Comparison of ENCODE assay signal across 1 cellular context in genomic region chr4:87278335-87278794, GRCh38.
TF ChIP-seq lines count a peak whose summit lies in the region.

No MANE protein-coding gene starts in this region.

TF ChIP-seq in HepG2, 621 proteins besides CTCF, POLR2A, EP300 and RAD21 (continued from another document and continues in another):
- TF ChIP-seq BCLAF1 (IDR thresholded peaks at IDR 0.05) (no peak), CHCHD3 (CRISPR knock-in tag; IDR thresholded peaks at IDR 0.05) (no peak), ZNF790 (CRISPR knock-in tag; IDR thresholded peaks at IDR 0.05; ENCODE audit: borderline replicate concordance) (no peak), ZNF562 (CRISPR knock-in tag; IDR thresholded peaks at IDR 0.05; ENCODE audit: borderline replicate concordance) (no peak), HDAC2 (CRISPR knock-in tag; IDR thresholded peaks at IDR 0.05) (peak; percentile 89), ZNF713 (CRISPR knock-in tag; IDR thresholded peaks at IDR 0.05) (no peak), DZIP1 (CRISPR knock-in tag; IDR thresholded peaks at IDR 0.05) (no peak), PHB2 (IDR thresholded peaks at IDR 0.05; ENCODE audit: partially characterized antibody) (no peak), IKZF5 (CRISPR knock-in tag; IDR thresholded peaks at IDR 0.05) (peak; percentile 96), ZNF251 (CRISPR knock-in tag; IDR thresholded peaks at IDR 0.05) (no peak), GTF2F1 (IDR thresholded peaks at IDR 0.05; ENCODE audit: low read length) (no peak), RBM22 (optimal IDR thresholded peaks at IDR 0.05; ENCODE audit: low read length) (no peak), HNF4G (IDR thresholded peaks at IDR 0.05; ENCODE audit: borderline replicate concordance, low read depth, low read length) (peak; percentile 89), HNF4G (CRISPR knock-in tag; IDR thresholded peaks at IDR 0.05; ENCODE audit: borderline replicate concordance, low read depth) (peak; percentile 91; the same call in 1 of the 2 replicates), ZMAT5 (CRISPR knock-in tag; IDR thresholded peaks at IDR 0.05; ENCODE audit: borderline replicate concordance, low read depth) (no peak), ZNF207 (IDR thresholded peaks at IDR 0.05; ENCODE audit: borderline replicate concordance) (no peak), JARID2 (CRISPR knock-in tag; IDR thresholded peaks at IDR 0.05; ENCODE audit: insufficient replicate concordance) (peak; percentile 76), MAFK (conservative IDR thresholded peaks at IDR 0.05 in 1 of 2, IDR thresholded peaks at IDR 0.05 in 1 of 2; ENCODE audit: low read length in 2 of 2) (no peak), YEATS2 (CRISPR knock-in tag; IDR thresholded peaks at IDR 0.05; ENCODE audit: borderline replicate concordance) (peak; percentile 71; the same call in 1 of the 2 replicates), ZBTB4 (CRISPR knock-in tag; IDR thresholded peaks at IDR 0.05; ENCODE audit: borderline replicate concordance) (no peak), BRD4 (CRISPR knock-in tag; IDR thresholded peaks at IDR 0.05) (no peak), IRX3 (CRISPR knock-in tag; IDR thresholded peaks at IDR 0.05; ENCODE audit: borderline replicate concordance, low read depth) (no peak), HMGA1 (CRISPR knock-in tag; conservative IDR thresholded peaks at IDR 0.05) (no peak), HMG20A (CRISPR knock-in tag; IDR thresholded peaks at IDR 0.05; ENCODE audit: borderline replicate concordance) (peak; percentile 99), HNRNPH1 (optimal IDR thresholded peaks at IDR 0.05; ENCODE audit: low read depth, low read length) (no peak), RNF2 (conservative IDR thresholded peaks at IDR 0.05; ENCODE audit: low read depth) (no peak), ZNF101 (CRISPR knock-in tag; IDR thresholded peaks at IDR 0.05; ENCODE audit: borderline replicate concordance, low read depth) (no peak), ZNF20 (CRISPR knock-in tag; IDR thresholded peaks at IDR 0.05) (0 out of 2 replicates have a peak, but pooled peaks have one; percentile 64), ZNF430 (CRISPR knock-in tag; IDR thresholded peaks at IDR 0.05) (peak; percentile 77; the same call in 1 of the 2 replicates), MTA3 (CRISPR knock-in tag; IDR thresholded peaks at IDR 0.05) (no peak), PTBP1 (IDR thresholded peaks at IDR 0.05; ENCODE audit: low read depth, low read length, poor library complexity, severe bottlenecking) (no peak), HOXA3 (CRISPR knock-in tag; IDR thresholded peaks at IDR 0.05) (peak; percentile 67), SP5 (CRISPR knock-in tag; IDR thresholded peaks at IDR 0.05; ENCODE audit: borderline replicate concordance, low read depth) (peak; percentile 28; the same call in 1 of the 2 replicates), ZMYM3 (CRISPR knock-in tag; IDR thresholded peaks at IDR 0.05) (peak; percentile 61; the same call in 1 of the 2 replicates), ZSCAN20 (CRISPR knock-in tag; IDR thresholded peaks at IDR 0.05; ENCODE audit: borderline replicate concordance) (no peak), SPEN (CRISPR knock-in tag; IDR thresholded peaks at IDR 0.05; ENCODE audit: low read depth) (0 out of 2 replicates have a peak, but pooled peaks have one; percentile 25), AGO1 (IDR thresholded peaks at IDR 0.05; ENCODE audit: low read depth, low read length, poor library complexity, severe bottlenecking) (no peak), TFDP2 (CRISPR knock-in tag; IDR thresholded peaks at IDR 0.05) (peak; percentile 55; the same call in 1 of the 2 replicates), ZNF230 (CRISPR knock-in tag; IDR thresholded peaks at IDR 0.05) (no peak), SIX4 (CRISPR knock-in tag; IDR thresholded peaks at IDR 0.05) (no peak), ZNF724P (CRISPR knock-in tag; IDR thresholded peaks at IDR 0.05; ENCODE audit: borderline replicate concordance) (no peak), RXRB (CRISPR knock-in tag; IDR thresholded peaks at IDR 0.05; ENCODE audit: borderline replicate concordance) (peak; percentile 96)
- TF ChIP-seq, protein P1, sequence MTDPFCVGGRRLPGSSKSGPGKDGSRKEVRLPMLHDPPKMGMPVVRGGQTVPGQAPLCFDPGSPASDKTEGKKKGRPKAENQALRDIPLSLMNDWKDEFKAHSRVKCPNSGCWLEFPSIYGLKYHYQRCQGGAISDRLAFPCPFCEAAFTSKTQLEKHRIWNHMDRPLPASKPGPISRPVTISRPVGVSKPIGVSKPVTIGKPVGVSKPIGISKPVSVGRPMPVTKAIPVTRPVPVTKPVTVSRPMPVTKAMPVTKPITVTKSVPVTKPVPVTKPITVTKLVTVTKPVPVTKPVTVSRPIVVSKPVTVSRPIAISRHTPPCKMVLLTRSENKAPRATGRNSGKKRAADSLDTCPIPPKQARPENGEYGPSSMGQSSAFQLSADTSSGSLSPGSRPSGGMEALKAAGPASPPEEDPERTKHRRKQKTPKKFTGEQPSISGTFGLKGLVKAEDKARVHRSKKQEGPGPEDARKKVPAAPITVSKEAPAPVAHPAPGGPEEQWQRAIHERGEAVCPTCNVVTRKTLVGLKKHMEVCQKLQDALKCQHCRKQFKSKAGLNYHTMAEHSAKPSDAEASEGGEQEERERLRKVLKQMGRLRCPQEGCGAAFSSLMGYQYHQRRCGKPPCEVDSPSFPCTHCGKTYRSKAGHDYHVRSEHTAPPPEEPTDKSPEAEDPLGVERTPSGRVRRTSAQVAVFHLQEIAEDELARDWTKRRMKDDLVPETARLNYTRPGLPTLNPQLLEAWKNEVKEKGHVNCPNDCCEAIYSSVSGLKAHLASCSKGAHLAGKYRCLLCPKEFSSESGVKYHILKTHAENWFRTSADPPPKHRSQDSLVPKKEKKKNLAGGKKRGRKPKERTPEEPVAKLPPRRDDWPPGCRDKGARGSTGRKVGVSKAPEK (CRISPR knock-in tag; IDR thresholded peaks at IDR 0.05; ENCODE audit: borderline replicate concordance): peak; percentile 60; the same call in 1 of the 2 replicates
- TF ChIP-seq, protein P2, sequence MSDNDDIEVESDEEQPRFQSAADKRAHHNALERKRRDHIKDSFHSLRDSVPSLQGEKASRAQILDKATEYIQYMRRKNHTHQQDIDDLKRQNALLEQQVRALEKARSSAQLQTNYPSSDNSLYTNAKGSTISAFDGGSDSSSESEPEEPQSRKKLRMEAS (IDR thresholded peaks at IDR 0.05): peak; percentile 91
- TF ChIP-seq, protein P3, sequence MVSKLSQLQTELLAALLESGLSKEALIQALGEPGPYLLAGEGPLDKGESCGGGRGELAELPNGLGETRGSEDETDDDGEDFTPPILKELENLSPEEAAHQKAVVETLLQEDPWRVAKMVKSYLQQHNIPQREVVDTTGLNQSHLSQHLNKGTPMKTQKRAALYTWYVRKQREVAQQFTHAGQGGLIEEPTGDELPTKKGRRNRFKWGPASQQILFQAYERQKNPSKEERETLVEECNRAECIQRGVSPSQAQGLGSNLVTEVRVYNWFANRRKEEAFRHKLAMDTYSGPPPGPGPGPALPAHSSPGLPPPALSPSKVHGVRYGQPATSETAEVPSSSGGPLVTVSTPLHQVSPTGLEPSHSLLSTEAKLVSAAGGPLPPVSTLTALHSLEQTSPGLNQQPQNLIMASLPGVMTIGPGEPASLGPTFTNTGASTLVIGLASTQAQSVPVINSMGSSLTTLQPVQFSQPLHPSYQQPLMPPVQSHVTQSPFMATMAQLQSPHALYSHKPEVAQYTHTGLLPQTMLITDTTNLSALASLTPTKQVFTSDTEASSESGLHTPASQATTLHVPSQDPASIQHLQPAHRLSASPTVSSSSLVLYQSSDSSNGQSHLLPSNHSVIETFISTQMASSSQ (IDR thresholded peaks at IDR 0.05; ENCODE audit: low read depth): peak; percentile 53; the same call in 1 of the 2 replicates
- TF ChIP-seq, protein P3 (CRISPR knock-in tag; IDR thresholded peaks at IDR 0.05; ENCODE audit: borderline replicate concordance): peak; percentile 35; the same call in 1 of the 2 replicates
